Comparison of ENCODE assay signal across 7 cellular contexts in genomic region chr11:86912238-86912637, GRCh38.
"Had no signal": no experiment of that assay in that cellular context is flagged by ENCODE, and none has a peak within 500 bp of the region (broad histone marks: within the 10 kb centered on the region; RNA-seq: fewer than 3 reads in every experiment).

No MANE protein-coding gene starts in this region.

- H3K4me1 ChIP-seq: HAP-1 had no signal

- H3K9ac ChIP-seq: GM23248 had no signal

- H2AFZ ChIP-seq: GM23248 had no signal

- H3K4me3 ChIP-seq: GM23248, HAP-1 had no signal

- H3K9me3 ChIP-seq: HAP-1 had no signal

- ATAC-seq: HCT116 had no signal

- H3K27ac ChIP-seq: GM23248 had no signal

- H3K36me3 ChIP-seq: HAP-1 had no signal

- DNase-seq: GM23248, GOT3, H7, IMR-90, KBM-7 had no signal
